In the genomic region with DNA sequence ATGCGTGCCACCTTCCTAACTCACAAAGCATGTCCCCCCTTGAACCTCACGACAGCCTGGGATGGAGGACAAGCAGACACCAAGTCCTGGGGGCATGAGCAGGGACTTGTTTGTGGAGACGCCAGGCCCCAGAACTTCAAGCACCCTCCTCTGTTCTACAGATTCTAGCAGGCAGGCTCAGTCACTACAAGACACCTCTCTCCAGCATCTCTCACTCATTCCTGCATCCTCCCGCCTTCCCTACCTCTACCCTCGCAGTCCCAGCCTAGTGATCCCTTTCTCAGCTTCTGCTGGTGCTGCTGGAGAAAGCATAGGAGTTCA, we compare ENCODE assay signal across 26 cellular contexts. TPM values are rescaled to one million over a fixed set of nuclear protein-coding genes. Genes with fewer than 3 reads are reported as not detected.
DNase-seq lines count a peak whose midpoint lies in the region; ATAC-seq and TF ChIP-seq lines count a peak whose summit lies in the region.
"Had no signal": no experiment of that assay in that cellular context is flagged by ENCODE, and none has a peak within 500 bp of the region (broad histone marks: within the 10 kb centered on the region; RNA-seq: fewer than 3 reads in every experiment).

No MANE protein-coding gene starts in this region.

- ATAC-seq in upper lobe of right lung, result no peak
- no peak for ATAC-seq in HG02884 (IDR thresholded peaks at IDR 0.05; ENCODE audit: unreplicated experiment)
- ATAC-seq: body of pancreas; effector memory CD8-positive, alpha-beta T cell; GM12878 had no signal

- H3K4me2 ChIP-seq in Loucy (ENCODE audit: low read depth, low read length, poor library complexity, severe bottlenecking), result peak overlapping the region; percentile 82
- H3K4me2 ChIP-seq in neural cell (ENCODE audit: low read length), result no peak overlapping the region
- H3K4me2 ChIP-seq: KMS-11 had no signal

- TF ChIP-seq RAD21 in neural cell (conservative IDR thresholded peaks at IDR 0.05), result no peak

- H3K4me3 Mint-ChIP-seq in chondrocyte (ENCODE audit: unreplicated experiment), result peak overlapping the region; percentile 5
- H3K4me3 Mint-ChIP-seq: activated CD4-positive, alpha-beta T cell treated with anti-CD3 and anti-CD28 coated beads, Interleukin-2, amount 10 ng/mL, durations not matched to agents 7 days and 5 days; activated naive CD8-positive, alpha-beta T cell treated with anti-CD3 and anti-CD28 coated beads, Interleukin-2, amount 10 ng/mL, durations not matched to agents 7 days and 5 days; effector memory CD8-positive, alpha-beta T cell had no signal

- no peaks in the 10 kb centered on the region for H3K27me3 Mint-ChIP-seq in chondrocyte (ENCODE audit: low read depth)

- no peaks in the 10 kb centered on the region for H3K9me3 Mint-ChIP-seq in chondrocyte (ENCODE audit: low read depth)
- H3K9me3 Mint-ChIP-seq: activated CD4-positive, alpha-beta T cell treated with anti-CD3 and anti-CD28 coated beads, Interleukin-2, amount 10 ng/mL, durations not matched to agents 7 days and 5 days; activated naive CD8-positive, alpha-beta T cell treated with anti-CD3 and anti-CD28 coated beads, Interleukin-2, amount 10 ng/mL, durations not matched to agents 7 days and 5 days; effector memory CD8-positive, alpha-beta T cell had no signal

- H3K9me2 ChIP-seq in Loucy (replicated peaks; ENCODE audit: low read depth, low read length) (no peaks in the 10 kb centered on the region), neural cell (ENCODE audit: insufficient read depth, low read length) (no peaks in the 10 kb centered on the region)

- H3K27ac Mint-ChIP-seq in chondrocyte (ENCODE audit: unreplicated experiment), result peak overlapping the region; percentile 83
- H3K27ac Mint-ChIP-seq: activated CD4-positive, alpha-beta T cell treated with anti-CD3 and anti-CD28 coated beads, Interleukin-2, amount 10 ng/mL, durations not matched to agents 7 days and 5 days; activated naive CD8-positive, alpha-beta T cell treated with anti-CD3 and anti-CD28 coated beads, Interleukin-2, amount 10 ng/mL, durations not matched to agents 7 days and 5 days; effector memory CD8-positive, alpha-beta T cell had no signal

- intact Hi-C loops in upper lobe of right lung (cut with DNase I), result no loop called here

- no peak for TF ChIP-seq EP300 in neural cell (conservative IDR thresholded peaks at IDR 0.05; ENCODE audit: poor library complexity, severe bottlenecking)

- peaks cover 28% of the 10 kb centered on the region for H3K79me2 ChIP-seq in Loucy (ENCODE audit: insufficient read depth, low read length)
- peaks cover 27% of the 10 kb centered on the region for H3K79me2 ChIP-seq in neural cell (replicated peaks; ENCODE audit: insufficient read depth, low read length)

- peaks cover 85% of the 10 kb centered on the region for H3K4me1 Mint-ChIP-seq in chondrocyte (ENCODE audit: low read depth)

- no peaks in the 10 kb centered on the region for H3K36me3 ChIP-seq in Loucy (ENCODE audit: insufficient read depth, low read length)
- H3K36me3 ChIP-seq in neural cell (ENCODE audit: insufficient read depth, low read length), result no peaks in the 10 kb centered on the region
- no peaks in the 10 kb centered on the region for H3K36me3 ChIP-seq in upper lobe of right lung
- H3K36me3 ChIP-seq in Peyer's patch, result no peaks in the 10 kb centered on the region
- H3K36me3 ChIP-seq: esophagus squamous epithelium, SJCRH30 had no signal

- TF ChIP-seq POLR2A in Peyer's patch (IDR thresholded peaks at IDR 0.05), result no peak

- H3K27me3 ChIP-seq in Loucy (ENCODE audit: insufficient read depth, low read length, poor library complexity, severe bottlenecking), result no peaks in the 10 kb centered on the region
- H3K27me3 ChIP-seq in neural cell (ENCODE audit: insufficient read depth, low read depth, low read length), result no peaks in the 10 kb centered on the region
- H3K27me3 ChIP-seq in upper lobe of right lung, result no peaks in the 10 kb centered on the region
- no peaks in the 10 kb centered on the region for H3K27me3 ChIP-seq in Peyer's patch
- H3K27me3 ChIP-seq: body of pancreas, esophagus squamous epithelium, SJCRH30, testis had no signal

- peak overlapping the region; percentile 83 for H3K4me3 ChIP-seq in Loucy (ENCODE audit: low read length, poor library complexity, severe bottlenecking)
- peak overlapping the region; percentile 70 for H3K4me3 ChIP-seq in neural cell (ENCODE audit: low read length)
- H3K4me3 ChIP-seq in upper lobe of right lung, result no peak overlapping the region
- no peak overlapping the region for H3K4me3 ChIP-seq in Peyer's patch
- H3K4me3 ChIP-seq: body of pancreas, esophagus squamous epithelium, GM12878, HAP-1, SJCRH30, testis had no signal

- no peaks in the 10 kb centered on the region for H3K9me3 ChIP-seq in Loucy (ENCODE audit: insufficient read depth, low read depth, low read length)
- no peaks in the 10 kb centered on the region for H3K9me3 ChIP-seq in neural cell (ENCODE audit: low read length)
- no peaks in the 10 kb centered on the region for H3K9me3 ChIP-seq in upper lobe of right lung
- H3K9me3 ChIP-seq in Peyer's patch, result no peaks in the 10 kb centered on the region
- H3K9me3 ChIP-seq: body of pancreas, Caco-2, esophagus squamous epithelium, HAP-1, SJCRH30, testis had no signal

- DNase-seq in chondrocyte (ENCODE audit: low spot score), result no peak
- DNase-seq in upper lobe of right lung, result peak; percentile 22
- DNase-seq in NCI-H226, result no peak
- no peak for DNase-seq in Peyer's patch
- DNase-seq: activated CD4-positive, alpha-beta T cell treated with anti-CD3 and anti-CD28 coated beads, Interleukin-2, amount 10 ng/mL, durations not matched to agents 7 days and 5 days; activated CD8-positive, alpha-beta memory T cell treated with anti-CD3 and anti-CD28 coated beads, Interleukin-2, amount 50 U/mL, for 4 hours; activated naive CD8-positive, alpha-beta T cell treated with anti-CD3 and anti-CD28 coated beads, Interleukin-2, amount 10 ng/mL, durations not matched to agents 7 days and 5 days; body of pancreas; Caco-2; DND-41; effector memory CD8-positive, alpha-beta T cell; esophagus squamous epithelium; NCI-H1694; NCI-H2227 treated with DMSO at 0.1 percent for 48 hours; OCI-M1; SJCRH30; testis had no signal

- TF ChIP-seq CTCF in Loucy (conservative IDR thresholded peaks at IDR 0.05; ENCODE audit: low read length) (no peak), chondrocyte (IDR thresholded peaks at IDR 0.05) (no peak), neural cell (IDR thresholded peaks at IDR 0.05; ENCODE audit: poor library complexity, severe bottlenecking) (no peak), upper lobe of right lung (IDR thresholded peaks at IDR 0.05) (no peak), Peyer's patch (IDR thresholded peaks at IDR 0.05) (no peak)

- H4K20me1 ChIP-seq in Loucy (ENCODE audit: insufficient read depth, low read length, poor library complexity, severe bottlenecking) (peaks cover 4% of the 10 kb centered on the region), neural cell (ENCODE audit: insufficient read depth) (no peaks in the 10 kb centered on the region)

- H3F3A ChIP-seq in Loucy (ENCODE audit: low read depth) (no peaks in the 10 kb centered on the region), neural cell (ENCODE audit: insufficient read depth, low read length, poor library complexity, severe bottlenecking) (peaks cover 3% of the 10 kb centered on the region)

- peaks cover 49% of the 10 kb centered on the region for H3K4me1 ChIP-seq in Loucy (ENCODE audit: insufficient read depth, low read length, poor library complexity, severe bottlenecking)
- peaks cover 29% of the 10 kb centered on the region for H3K4me1 ChIP-seq in upper lobe of right lung
- peaks cover 0 to 22% (median 10%) of the 10 kb centered on the region in 4 donors for H3K4me1 ChIP-seq in Peyer's patch

- H3K36me3 Mint-ChIP-seq in chondrocyte (ENCODE audit: low read depth), result no peaks in the 10 kb centered on the region
- H3K36me3 Mint-ChIP-seq: activated naive CD8-positive, alpha-beta T cell treated with anti-CD3 and anti-CD28 coated beads, Interleukin-2, amount 10 ng/mL, durations not matched to agents 7 days and 5 days had no signal

- no peak overlapping the region for H3K27ac ChIP-seq in neural cell (ENCODE audit: low read length)
- H3K27ac ChIP-seq in upper lobe of right lung, result no peak overlapping the region
- H3K27ac ChIP-seq in Peyer's patch, result no peak overlapping the region
- H3K27ac ChIP-seq: KMS-11, SJCRH30, testis had no signal

- no peak overlapping the region for H2AFZ ChIP-seq in Loucy (ENCODE audit: low read length)
- H2AFZ ChIP-seq in neural cell (ENCODE audit: low read depth, low read length), result no peak overlapping the region

- H3K9ac ChIP-seq in Loucy (ENCODE audit: low read depth, low read length, poor library complexity, severe bottlenecking) (peak overlapping the region; percentile 67), neural cell (ENCODE audit: low read length) (no peak overlapping the region)
- H3K9ac ChIP-seq: KMS-11 had no signal

TF ChIP-seq in neural cell, 6 proteins besides CTCF, POLR2A, EP300 and RAD21 (continues in another document):
- no peak for TF ChIP-seq MXI1 (conservative IDR thresholded peaks at IDR 0.05; ENCODE audit: poor library complexity, severe bottlenecking)
- no peak for TF ChIP-seq SMC3 (conservative IDR thresholded peaks at IDR 0.05; ENCODE audit: poor library complexity)
- no peak for TF ChIP-seq POLR2AphosphoS5 (IDR thresholded peaks at IDR 0.05)
- TF ChIP-seq EZH2 (IDR thresholded peaks at IDR 0.05; ENCODE audit: borderline replicate concordance, insufficient read depth, low read length, poor library complexity, severe bottlenecking), result no peak
- no peak for TF ChIP-seq TAF1 (IDR thresholded peaks at IDR 0.05; ENCODE audit: low read depth)

RNA-seq across cellular contexts. Expression of gene LRP11, which starts 3.7 kb away (rescaled TPM):
- 61.4 to 81.7 TPM (median 61.9 TPM) in 3 replicates for total RNA-seq in chondrocyte
- 53.5 and 57.0 TPM in 2 replicates for polyA plus RNA-seq in neural cell
- 70.6 and 71.3 TPM in 2 replicates for polyA minus RNA-seq in neural cell
- total RNA-seq in upper lobe of right lung, result 51.1 TPM
- total RNA-seq in Peyer's patch, result 10 to 100 TPM in 2 of 4 donors, 1 to 10 TPM in 2; 3.7 to 14.6 (median 11.0) TPM

RNA-seq across cellular contexts. Expression of gene RAET1E, which starts 37.4 kb away (rescaled TPM):
- total RNA-seq in chondrocyte (not detected in 3 replicates), upper lobe of right lung (0.96 TPM), Peyer's patch (not detected)
- not detected in 2 replicates for polyA plus RNA-seq in neural cell
- not detected in 2 replicates for polyA minus RNA-seq in neural cell
- total RNA-seq: activated CD4-positive, alpha-beta T cell treated with anti-CD3 and anti-CD28 coated beads, Interleukin-2, amount 10 ng/mL, durations not matched to agents 7 days and 5 days; activated naive CD8-positive, alpha-beta T cell treated with anti-CD3 and anti-CD28 coated beads, Interleukin-2, amount 10 ng/mL, durations not matched to agents 7 days and 5 days; body of pancreas; Caco-2; GM12878; kidney epithelial cell; lung microvascular endothelial cell; SJCRH30; T-helper 1 cell treated with Interleukin-12 subunit alpha and Interleukin-12 subunit beta and Interleukin-4 antibody, amounts not matched to agents 30 ng/mL and 1 ng/mL, for 36 hours had no signal
- polyA plus RNA-seq: GM12878 had no signal

Comparison
In these comparisons a context has a peak if more than half of its experiments do, and no peak if none do; other contexts are left out.
1. H3K4me3 ChIP-seq: peak in Loucy (single experiment) and neural cell (single experiment); none in upper lobe of right lung (single experiment) and Peyer's patch (0 of 4).